In genomic region chr22:31830721-31831070, GRCh38 we compare ENCODE assay signal across 19 cellular contexts.
DNase-seq lines count a peak whose midpoint lies in the region; ATAC-seq and TF ChIP-seq lines count a peak whose summit lies in the region.
"Had no signal": no experiment of that assay in that cellular context is flagged by ENCODE, and none has a peak within 500 bp of the region (broad histone marks: within the 10 kb centered on the region; RNA-seq: fewer than 3 reads in every experiment).

No MANE protein-coding gene starts in this region.

- H3K9me3 Mint-ChIP-seq in activated CD8-positive, alpha-beta memory T cell treated with anti-CD3 and anti-CD28 coated beads, Interleukin-2, amount 10 ng/mL, durations not matched to agents 7 days and 5 days (ENCODE audit: low read depth) = no peaks in the 10 kb centered on the region
- no peaks in the 10 kb centered on the region for H3K9me3 Mint-ChIP-seq in stimulated activated effector memory CD8-positive, alpha-beta T cell treated with anti-CD3 and anti-CD28 coated beads, Interleukin-12 subunit alpha, Interleukin-12 subunit beta, amount 100 ng/mL, for 72 hours
- H3K9me3 Mint-ChIP-seq: activated B cell treated with CpG ODN at 0.5 μM for 24 hours; activated CD8-positive, alpha-beta T cell treated with anti-CD3 and anti-CD28 coated beads for 36 hours; activated naive CD4-positive, alpha-beta T cell treated with anti-CD3 and anti-CD28 coated beads, Interleukin-2, amount 10 ng/mL, durations not matched to agents 7 days and 5 days had no signal

- CTCF ChIA-PET in activated CD8-positive, alpha-beta memory T cell treated with anti-CD3 and anti-CD28 coated beads, Interleukin-2, amount 10 ng/mL, durations not matched to agents 7 days and 5 days (lab: Charles Lee) = interaction anchor here (1.1 to 1.4 kb wide), 4 partner anchors 9 to 165 kb away, joined by 3 to 4 read pairs (median 4); no protein-coding TSS in a partner anchor
- CTCF ChIA-PET in HEK293T (lab: Yijun Ruan, JAX) = no interaction called here

- no peak for DNase-seq in activated CD8-positive, alpha-beta memory T cell treated with anti-CD3 and anti-CD28 coated beads, Interleukin-2, amount 10 ng/mL, durations not matched to agents 7 days and 5 days
- DNase-seq in activated CD8-positive, alpha-beta memory T cell treated with anti-CD3 and anti-CD28 coated beads, Interleukin-2, amount 50 U/mL, for 48 hours = no peak
- DNase-seq in T-helper 17 cell (no peak), epithelial cell of esophagus (ENCODE audit: low read depth) (peak; percentile 39), NCI-H1930 (lab: John Stamatoyannopoulos, UW) (no peak), HEK293T (ENCODE audit: extremely low spot score) (no peak)
- DNase-seq in stimulated activated effector memory CD8-positive, alpha-beta T cell treated with anti-CD3 and anti-CD28 coated beads, Interleukin-12 subunit alpha, Interleukin-12 subunit beta, amount 100 ng/mL, for 72 hours (ENCODE audit: low spot score in 2 of 2) = no peak
- DNase-seq: activated B cell treated with CpG ODN at 0.5 μM for 24 hours; activated naive CD4-positive, alpha-beta T cell treated with anti-CD3 and anti-CD28 coated beads, Interleukin-2, amount 10 ng/mL, durations not matched to agents 7 days and 5 days; anterior cingulate cortex; C1 segment of cervical spinal cord; dorsolateral prefrontal cortex; mesendoderm; NCI-H1105; small intestine; stimulated activated CD4-positive, alpha-beta T cell treated with anti-CD3 and anti-CD28 coated beads, Interleukin-2, amount 100 ng/mL, for 24 hours; substantia nigra had no signal

- ATAC-seq in activated CD8-positive, alpha-beta memory T cell treated with anti-CD3 and anti-CD28 coated beads, Interleukin-2, amount 10 ng/mL, durations not matched to agents 7 days and 5 days = no peak
- ATAC-seq in T-helper 17 cell = no peak
- no peak for ATAC-seq in stimulated activated effector memory CD8-positive, alpha-beta T cell treated with anti-CD3 and anti-CD28 coated beads, Interleukin-12 subunit alpha, Interleukin-12 subunit beta, amount 100 ng/mL, for 72 hours
- no peak for ATAC-seq in HG02623 (IDR thresholded peaks at IDR 0.05; ENCODE audit: unreplicated experiment)

- H3K4me3 ChIP-seq in epithelial cell of esophagus (ENCODE audit: low read length) = no peak overlapping the region
- H3K4me3 ChIP-seq: dorsolateral prefrontal cortex had no signal

- H3K4me1 Mint-ChIP-seq in activated CD8-positive, alpha-beta memory T cell treated with anti-CD3 and anti-CD28 coated beads, Interleukin-2, amount 10 ng/mL, durations not matched to agents 7 days and 5 days = peaks cover 29% of the 10 kb centered on the region
- peaks cover 2% of the 10 kb centered on the region for H3K4me1 Mint-ChIP-seq in T-helper 17 cell
- H3K4me1 Mint-ChIP-seq in stimulated activated effector memory CD8-positive, alpha-beta T cell treated with anti-CD3 and anti-CD28 coated beads, Interleukin-12 subunit alpha, Interleukin-12 subunit beta, amount 100 ng/mL, for 72 hours = peaks cover 28% of the 10 kb centered on the region

- no peak overlapping the region for H3K4me3 Mint-ChIP-seq in activated CD8-positive, alpha-beta memory T cell treated with anti-CD3 and anti-CD28 coated beads, Interleukin-2, amount 10 ng/mL, durations not matched to agents 7 days and 5 days
- no peak overlapping the region for H3K4me3 Mint-ChIP-seq in T-helper 17 cell
- peak overlapping the region; percentile 48 for H3K4me3 Mint-ChIP-seq in stimulated activated effector memory CD8-positive, alpha-beta T cell treated with anti-CD3 and anti-CD28 coated beads, Interleukin-12 subunit alpha, Interleukin-12 subunit beta, amount 100 ng/mL, for 72 hours
- H3K4me3 Mint-ChIP-seq: activated B cell treated with CpG ODN at 0.5 μM for 24 hours; activated CD8-positive, alpha-beta T cell treated with anti-CD3 and anti-CD28 coated beads for 36 hours; activated naive CD4-positive, alpha-beta T cell treated with anti-CD3 and anti-CD28 coated beads, Interleukin-2, amount 10 ng/mL, durations not matched to agents 7 days and 5 days had no signal

- POLR2A ChIA-PET in HEK293T (lab: Yijun Ruan, JAX) = no interaction called here

- H3K36me3 Mint-ChIP-seq in activated CD8-positive, alpha-beta memory T cell treated with anti-CD3 and anti-CD28 coated beads, Interleukin-2, amount 10 ng/mL, durations not matched to agents 7 days and 5 days = peaks cover 36% of the 10 kb centered on the region
- peaks cover 13% of the 10 kb centered on the region for H3K36me3 Mint-ChIP-seq in T-helper 17 cell (ENCODE audit: low read depth)
- H3K36me3 Mint-ChIP-seq in stimulated activated effector memory CD8-positive, alpha-beta T cell treated with anti-CD3 and anti-CD28 coated beads, Interleukin-12 subunit alpha, Interleukin-12 subunit beta, amount 100 ng/mL, for 72 hours = peaks cover 78% of the 10 kb centered on the region

- TF ChIP-seq CTCF in epithelial cell of esophagus (IDR thresholded peaks at IDR 0.05; ENCODE audit: insufficient read depth, low read depth, low read length, missing control alignments) = no peak

- peak overlapping the region; percentile 54 for H3K27ac Mint-ChIP-seq in activated CD8-positive, alpha-beta memory T cell treated with anti-CD3 and anti-CD28 coated beads, Interleukin-2, amount 10 ng/mL, durations not matched to agents 7 days and 5 days
- H3K27ac Mint-ChIP-seq in T-helper 17 cell = peak overlapping the region; percentile 82
- H3K27ac Mint-ChIP-seq in stimulated activated effector memory CD8-positive, alpha-beta T cell treated with anti-CD3 and anti-CD28 coated beads, Interleukin-12 subunit alpha, Interleukin-12 subunit beta, amount 100 ng/mL, for 72 hours = peak overlapping the region; percentile 85

- H3K27me3 Mint-ChIP-seq in activated CD8-positive, alpha-beta memory T cell treated with anti-CD3 and anti-CD28 coated beads, Interleukin-2, amount 10 ng/mL, durations not matched to agents 7 days and 5 days = no peaks in the 10 kb centered on the region
- no peaks in the 10 kb centered on the region for H3K27me3 Mint-ChIP-seq in T-helper 17 cell
- H3K27me3 Mint-ChIP-seq: activated B cell treated with CpG ODN at 0.5 μM for 24 hours; activated CD8-positive, alpha-beta T cell treated with anti-CD3 and anti-CD28 coated beads for 36 hours; activated naive CD4-positive, alpha-beta T cell treated with anti-CD3 and anti-CD28 coated beads, Interleukin-2, amount 10 ng/mL, durations not matched to agents 7 days and 5 days had no signal

- H3K9me3 ChIP-seq in T-helper 17 cell (ENCODE audit: control insufficient read depth, low read length, poor library complexity, severe bottlenecking) = no peaks in the 10 kb centered on the region

TF ChIP-seq in HEK293T, 16 proteins besides CTCF, POLR2A, EP300 and RAD21:
- no peak for TF ChIP-seq SP1 (IDR thresholded peaks at IDR 0.05)
- TF ChIP-seq FOXA1 (IDR thresholded peaks at IDR 0.05) = no peak
- TF ChIP-seq L3MBTL2 (conservative IDR thresholded peaks at IDR 0.05) = no peak
- TF ChIP-seq LEF1 (IDR thresholded peaks at IDR 0.05; ENCODE audit: borderline replicate concordance) = no peak
- no peak for TF ChIP-seq FOXK2 (IDR thresholded peaks at IDR 0.05)
- TF ChIP-seq CTBP1 (IDR thresholded peaks at IDR 0.05; ENCODE audit: borderline replicate concordance) = no peak
- TF ChIP-seq SUZ12 (IDR thresholded peaks at IDR 0.05) = no peak
- TF ChIP-seq TARDBP (IDR thresholded peaks at IDR 0.05) = no peak
